In the genomic region with DNA sequence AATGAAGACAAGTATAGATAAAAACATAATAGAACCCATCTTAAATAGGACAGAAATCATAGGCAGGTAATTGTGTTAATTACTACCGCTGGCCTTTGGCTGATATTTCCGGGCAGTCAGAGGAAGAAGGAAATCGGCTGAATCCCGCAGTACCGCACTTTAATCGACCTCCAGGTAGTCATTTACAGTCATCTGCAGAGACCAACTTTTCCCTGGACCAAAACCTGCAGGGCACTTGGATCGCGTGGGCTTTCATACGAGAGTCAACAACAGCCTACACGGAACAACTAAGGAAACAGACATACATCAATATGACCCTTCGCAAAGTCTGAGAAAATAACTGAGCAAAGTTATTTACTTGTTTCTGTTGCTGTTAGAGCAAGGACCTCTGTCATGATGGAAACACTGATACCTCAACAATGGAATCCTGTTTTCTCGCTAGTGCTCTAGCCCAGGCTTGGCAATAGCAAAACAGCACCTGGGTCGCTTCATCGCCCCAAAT, we compare ENCODE assay signal across 1 cellular context.
TF ChIP-seq lines count a peak whose summit lies in the region.

No MANE protein-coding gene starts in this region.

TF ChIP-seq in HepG2, 621 proteins besides CTCF, POLR2A, EP300 and RAD21 (continued from another document):
- TF ChIP-seq, protein P1, sequence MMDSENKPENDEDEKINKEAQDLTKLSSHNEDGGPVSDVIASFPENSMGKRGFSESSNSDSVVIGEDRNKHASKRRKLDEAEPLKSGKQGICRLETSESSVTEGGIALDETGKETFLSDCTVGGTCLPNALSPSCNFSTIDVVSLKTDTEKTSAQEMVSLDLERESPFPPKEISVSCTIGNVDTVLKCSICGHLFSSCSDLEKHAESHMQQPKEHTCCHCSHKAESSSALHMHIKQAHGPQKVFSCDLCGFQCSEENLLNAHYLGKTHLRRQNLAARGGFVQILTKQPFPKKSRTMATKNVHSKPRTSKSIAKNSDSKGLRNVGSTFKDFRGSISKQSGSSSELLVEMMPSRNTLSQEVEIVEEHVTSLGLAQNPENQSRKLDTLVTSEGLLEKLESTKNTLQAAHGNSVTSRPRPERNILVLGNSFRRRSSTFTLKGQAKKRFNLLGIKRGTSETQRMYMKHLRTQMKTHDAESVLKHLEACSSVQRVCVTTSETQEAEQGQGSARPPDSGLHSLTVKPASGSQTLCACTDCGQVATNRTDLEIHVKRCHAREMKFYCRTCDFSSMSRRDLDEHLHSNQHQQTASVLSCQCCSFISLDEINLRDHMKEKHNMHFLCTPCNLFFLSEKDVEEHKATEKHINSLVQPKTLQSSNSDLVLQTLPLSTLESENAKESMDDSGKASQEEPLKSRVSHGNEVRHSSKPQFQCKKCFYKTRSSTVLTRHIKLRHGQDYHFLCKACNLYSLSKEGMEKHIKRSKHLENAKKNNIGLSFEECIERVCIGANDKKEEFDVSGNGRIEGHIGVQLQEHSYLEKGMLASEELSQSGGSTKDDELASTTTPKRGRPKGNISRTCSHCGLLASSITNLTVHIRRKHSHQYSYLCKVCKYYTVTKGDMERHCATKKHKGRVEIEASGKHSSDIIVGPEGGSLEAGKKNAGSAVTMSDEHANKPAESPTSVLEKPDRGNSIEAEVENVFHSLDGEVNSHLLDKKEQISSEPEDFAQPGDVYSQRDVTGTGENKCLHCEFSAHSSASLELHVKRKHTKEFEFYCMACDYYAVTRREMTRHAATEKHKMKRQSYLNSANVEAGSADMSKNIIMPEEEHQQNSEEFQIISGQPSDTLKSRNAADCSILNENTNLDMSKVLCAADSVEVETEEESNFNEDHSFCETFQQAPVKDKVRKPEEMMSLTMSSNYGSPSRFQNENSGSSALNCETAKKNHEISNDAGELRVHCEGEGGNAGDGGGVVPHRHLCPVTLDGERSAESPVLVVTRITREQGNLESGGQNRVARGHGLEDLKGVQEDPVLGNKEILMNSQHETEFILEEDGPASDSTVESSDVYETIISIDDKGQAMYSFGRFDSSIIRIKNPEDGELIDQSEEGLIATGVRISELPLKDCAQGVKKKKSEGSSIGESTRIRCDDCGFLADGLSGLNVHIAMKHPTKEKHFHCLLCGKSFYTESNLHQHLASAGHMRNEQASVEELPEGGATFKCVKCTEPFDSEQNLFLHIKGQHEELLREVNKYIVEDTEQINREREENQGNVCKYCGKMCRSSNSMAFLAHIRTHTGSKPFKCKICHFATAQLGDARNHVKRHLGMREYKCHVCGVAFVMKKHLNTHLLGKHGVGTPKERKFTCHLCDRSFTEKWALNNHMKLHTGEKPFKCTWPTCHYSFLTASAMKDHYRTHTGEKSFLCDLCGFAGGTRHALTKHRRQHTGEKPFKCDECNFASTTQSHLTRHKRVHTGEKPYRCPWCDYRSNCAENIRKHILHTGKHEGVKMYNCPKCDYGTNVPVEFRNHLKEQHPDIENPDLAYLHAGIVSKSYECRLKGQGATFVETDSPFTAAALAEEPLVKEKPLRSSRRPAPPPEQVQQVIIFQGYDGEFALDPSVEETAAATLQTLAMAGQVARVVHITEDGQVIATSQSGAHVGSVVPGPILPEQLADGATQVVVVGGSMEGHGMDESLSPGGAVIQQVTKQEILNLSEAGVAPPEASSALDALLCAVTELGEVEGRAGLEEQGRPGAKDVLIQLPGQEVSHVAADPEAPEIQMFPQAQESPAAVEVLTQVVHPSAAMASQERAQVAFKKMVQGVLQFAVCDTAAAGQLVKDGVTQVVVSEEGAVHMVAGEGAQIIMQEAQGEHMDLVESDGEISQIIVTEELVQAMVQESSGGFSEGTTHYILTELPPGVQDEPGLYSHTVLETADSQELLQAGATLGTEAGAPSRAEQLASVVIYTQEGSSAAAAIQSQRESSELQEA (CRISPR knock-in tag; IDR thresholded peaks at IDR 0.05; ENCODE audit: not compliant biosample characterization): no peak
